Comparison of ENCODE assay signal across 8 cellular contexts in the genomic region with DNA sequence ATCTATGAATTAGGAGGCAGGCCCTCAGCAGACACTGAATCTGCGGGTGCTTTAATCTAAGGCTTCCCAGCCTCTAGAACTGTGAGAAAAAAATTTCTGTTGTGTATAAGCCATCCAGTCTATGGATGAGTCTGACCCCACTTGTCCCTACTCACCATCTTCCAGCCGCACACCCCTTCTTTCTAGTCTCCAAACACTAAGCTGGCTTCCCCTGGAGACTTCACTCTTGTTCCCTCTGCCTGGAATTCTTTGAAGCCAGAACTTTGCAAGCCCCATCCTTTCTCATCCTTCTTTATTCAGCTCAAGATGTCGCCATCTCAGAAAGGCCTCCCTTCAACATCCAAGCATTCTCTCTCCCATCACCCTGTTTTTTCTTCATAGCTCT. TPM values are rescaled to one million over a fixed set of nuclear protein-coding genes. Genes with fewer than 3 reads are reported as not detected.
DNase-seq lines count a peak whose midpoint lies in the region; ATAC-seq, FAIRE-seq and TF ChIP-seq lines count a peak whose summit lies in the region.

No MANE protein-coding gene starts in this region.

- peak overlapping the region; percentile 96 for H2AFZ ChIP-seq in K562 (ENCODE audit: low read depth, low read length)

- peaks cover 16% of the 10 kb centered on the region for H4K20me1 ChIP-seq in K562 (replicated peaks; ENCODE audit: control insufficient read depth, insufficient read depth, low read length)

- peak overlapping the region; percentile 84 for H3K27ac Mint-ChIP-seq in activated T-cell treated with anti-CD3 and anti-CD28 coated beads, Interleukin-2, amount 50 U/mL, for 24 hours

- 0% methylated on average over 3 of the region's 3 CpGs for WGBS in K562 (ENCODE audit: insufficient coverage, low coverage, missing lambda C conversion rate)
- 14 to 25% methylated on average over 3 of the region's 3 CpGs for WGBS in lower leg skin, 2 donors

- no peaks in the 10 kb centered on the region for H3K27me3 Mint-ChIP-seq in activated T-cell treated with anti-CD3 and anti-CD28 coated beads, Interleukin-2, amount 50 U/mL, for 24 hours

- TF ChIP-seq CTCF in K562 (IDR thresholded peaks at IDR 0.05 in 2 of 3, conservative IDR thresholded peaks at IDR 0.05 in 1 of 3; ENCODE audit: insufficient read depth in 2 of 3, low read depth in 1 of 3, low read length in 3 of 3) = no peak
- TF ChIP-seq CTCF in lower leg skin (IDR thresholded peaks at IDR 0.05) = no peak
- TF ChIP-seq CTCF in upper lobe of right lung (IDR thresholded peaks at IDR 0.05) = no peak

- H3K4me3 ChIP-seq in K562 = peak overlapping the region; percentile 90
- H3K4me3 ChIP-seq in lower leg skin (ENCODE audit: low read depth, poor library complexity, severe bottlenecking) = peak overlapping the region; percentile 41
- H3K4me3 ChIP-seq in upper lobe of right lung = peak overlapping the region; percentile 92

- H3K27ac ChIP-seq in K562 (ENCODE audit: extremely low read depth, low read depth, low read length) (peak overlapping the region; percentile 88), upper lobe of right lung (peak overlapping the region; percentile 84)

- DNase-seq in activated T-cell treated with anti-CD3 and anti-CD28 coated beads, Interleukin-2, amount 50 U/mL, for 24 hours = no peak
- DNase-seq in activated T-cell treated with anti-CD3 and anti-CD28 coated beads, Interleukin-2, amount 50 U/mL, for 48 hours = no peak
- peak in 1 of 4 experiments; percentile 19 for DNase-seq in K562 (ENCODE audit: extremely low read depth in 1 of 4, low spot score in 3 of 4)
- DNase-seq in lower leg skin (ENCODE audit: low spot score in 2 of 2) = no peak
- no peak for DNase-seq in upper lobe of right lung
- DNase-seq in GM19239 (ENCODE audit: insufficient read length, low spot score) = no peak

- H3K4me1 ChIP-seq in K562 (replicated peaks in 1 of 2; ENCODE audit: control insufficient read depth in 2 of 2, insufficient read depth in 2 of 2, low read length in 2 of 2) (peaks cover 23 to 27% of the 10 kb centered on the region in 2 experiments), upper lobe of right lung (peaks cover 16% of the 10 kb centered on the region)

- H3K4me2 ChIP-seq in K562 (ENCODE audit: insufficient read depth, low read length) = peak overlapping the region; percentile 92

- peak overlapping the region; percentile 76 to 91; a peak in 3 of 4 replicates for H3K9ac ChIP-seq in K562 (ENCODE audit: insufficient read depth in 1 of 2, low read depth in 2 of 2, low read length in 2 of 2)

- CTCF ChIA-PET in K562 (lab: Yijun Ruan, JAX; ENCODE audit: low intra/inter-chr PET ratio) = no interaction called here

- BruUV-seq in K562 (replicated peaks; lab: Mats Ljungman, UMichigan) = TSS peak; percentile 89

- intact Hi-C loops in K562 (cut with micrococcal nuclease) = loop anchor here (5.0 kb wide), 1 partner anchor 58 kb away; no protein-coding TSS in a partner anchor
- intact Hi-C loops in lower leg skin (cut with DNase I; ENCODE audit: low total_unique reads) = no loop called here
- intact Hi-C loops in upper lobe of right lung (cut with DNase I) = no loop called here

- no peaks in the 10 kb centered on the region for H3K9me3 Mint-ChIP-seq in activated T-cell treated with anti-CD3 and anti-CD28 coated beads, Interleukin-2, amount 50 U/mL, for 24 hours

- H3K79me2 ChIP-seq in K562 (ENCODE audit: control insufficient read depth, insufficient read depth, low read length) = peaks cover 45% of the 10 kb centered on the region

- peaks cover 22% of the 10 kb centered on the region for H3K4me1 Mint-ChIP-seq in activated T-cell treated with anti-CD3 and anti-CD28 coated beads, Interleukin-2, amount 50 U/mL, for 24 hours (ENCODE audit: low read depth)

- in situ Hi-C loops in K562 (cut with MboI) = no loop called here

- POLR2A ChIA-PET in K562 (lab: Yijun Ruan, JAX) = interaction anchor here (0.6 to 1.2 kb wide), 2 partner anchors 11 to 21 kb away, joined by 3 to 5 read pairs; no protein-coding TSS in a partner anchor

- ATAC-seq in K562 = peak; percentile 41
- no peak for ATAC-seq in upper lobe of right lung
- no peak for ATAC-seq in HG02840 (IDR thresholded peaks at IDR 0.05; ENCODE audit: low FRiP score, unreplicated experiment)
- no peak for ATAC-seq in GM19023 (IDR thresholded peaks at IDR 0.05; ENCODE audit: unreplicated experiment)

- H3K36me3 Mint-ChIP-seq in activated T-cell treated with anti-CD3 and anti-CD28 coated beads, Interleukin-2, amount 50 U/mL, for 24 hours (ENCODE audit: low read depth) = peaks cover 10% of the 10 kb centered on the region

- H3K9me3 ChIP-seq in K562 (replicated peaks; ENCODE audit: control insufficient read depth, insufficient read depth, low read depth, low read length) (no peaks in the 10 kb centered on the region), upper lobe of right lung (no peaks in the 10 kb centered on the region)

- no peak for TF ChIP-seq RAD21 in K562 (CRISPR knock-in tag; conservative IDR thresholded peaks at IDR 0.05 in 1 of 2, IDR thresholded peaks at IDR 0.05 in 1 of 2)

- no peak for TF ChIP-seq EP300 in K562 (IDR thresholded peaks at IDR 0.05; ENCODE audit: low read length)

- FAIRE-seq in K562 (lab: Jason Lieb, UNC) (no peak), GM19239 (lab: Jason Lieb, UNC) (no peak)

- no peak for TF ChIP-seq POLR2A in K562 (conservative IDR thresholded peaks at IDR 0.05)
- no peak for TF ChIP-seq POLR2A in lower leg skin (IDR thresholded peaks at IDR 0.05)

- no peaks in the 10 kb centered on the region for H3K9me1 ChIP-seq in K562 (ENCODE audit: control insufficient read depth, insufficient read depth, low read length)

- peaks cover 17% of the 10 kb centered on the region for H3K36me3 ChIP-seq in K562 (ENCODE audit: control insufficient read depth, insufficient read depth, low read length)
- H3K36me3 ChIP-seq in upper lobe of right lung = no peaks in the 10 kb centered on the region

- no peak overlapping the region for H3K4me3 Mint-ChIP-seq in activated T-cell treated with anti-CD3 and anti-CD28 coated beads, Interleukin-2, amount 50 U/mL, for 24 hours

- H3K27me3 ChIP-seq in K562 (ENCODE audit: control insufficient read depth in 2 of 2, insufficient read depth in 2 of 2, low read length in 2 of 2) (no peaks in the 10 kb centered on the region), upper lobe of right lung (no peaks in the 10 kb centered on the region)

RNA-seq across cellular contexts. Expression of a gene that starts 0.6 kb away (rescaled TPM):
- total RNA-seq in K562 (2011; cell fraction: chromatin; rRNA removed; ENCODE audit: low replicate concordance) = 173 and 180 TPM in 2 replicates
- 70.0 and 74.1 TPM in 2 replicates for total RNA-seq in K562 (2011; cell fraction: nucleolus; rRNA removed)
- total RNA-seq in K562 (2011; cell fraction: nucleoplasm; rRNA removed) = 117 and 128 TPM in 2 replicates
- total RNA-seq in K562 (2014; rRNA removed) = 111 and 129 TPM in 2 replicates
- total RNA-seq in K562 (2014; rRNA removed; fragmentation: Illumina TruSeq; extraction: Trizol) = 117 and 122 TPM in 2 replicates
- total RNA-seq in K562 (2015; rRNA removed; fragmentation: Illumina TruSeq; extraction: Trizol) = 136 and 137 TPM in 2 replicates
- 155 and 156 TPM in 2 replicates for total RNA-seq in K562 (2021)
- 92.0 and 105 TPM in 2 replicates for polyA plus RNA-seq in K562 (2011; rRNA removed)
- 118 and 127 TPM in 2 replicates for polyA plus RNA-seq in K562 (2011; cell fraction: cytosol; rRNA removed)
- polyA plus RNA-seq in K562 (2011; cell fraction: nucleus; rRNA removed) = 172 and 196 TPM in 2 replicates
- 76.2 and 104 TPM in 2 replicates for polyA plus RNA-seq in K562 (2012)
- polyA plus RNA-seq in K562 (2014; fragmentation: Illumina TruSeq; extraction: Trizol) = 114 and 121 TPM in 2 replicates
- 100 to 1,000 TPM; 111 to 162 TPM for polyA plus RNA-seq in K562 (2014; fragmentation: Nextera tagmentation; extraction: Ambion mirVana)
- polyA plus RNA-seq in K562 (2014; rRNA removed) = 88.4 and 101 TPM in 2 replicates
- 128 and 161 TPM in 2 replicates for polyA minus RNA-seq in K562 (2011; rRNA and poly(A)+ RNA removed)
- polyA minus RNA-seq in K562 (2011; cell fraction: cytosol; rRNA and poly(A)+ RNA removed) = 112 and 141 TPM in 2 replicates
- polyA minus RNA-seq in K562 (2011; cell fraction: nucleus; rRNA and poly(A)+ RNA removed) = 49.4 and 65.2 TPM in 2 replicates
- total RNA-seq in lower leg skin = 10 to 100 TPM; 21.0 to 40.6 (median 31.2) TPM
- total RNA-seq in upper lobe of right lung = 57.2 TPM

RNA-seq across cellular contexts. Expression of a gene that starts 47.1 kb away (rescaled TPM):
- total RNA-seq in K562 (2011; cell fraction: chromatin; rRNA removed; ENCODE audit: low replicate concordance) = 2.0 and 5.5 TPM in 2 replicates
- total RNA-seq in K562 (2011; cell fraction: nucleolus; rRNA removed) = 7.0 and 10.0 TPM in 2 replicates
- total RNA-seq in K562 (2011; cell fraction: nucleoplasm; rRNA removed) = 13.2 and 13.4 TPM in 2 replicates
- total RNA-seq in K562 (2014; rRNA removed) = 6.0 and 8.3 TPM in 2 replicates
- total RNA-seq in K562 (2014; rRNA removed; fragmentation: Illumina TruSeq; extraction: Trizol) = 3.6 and 4.9 TPM in 2 replicates
- total RNA-seq in K562 (2015; rRNA removed; fragmentation: Illumina TruSeq; extraction: Trizol) = 8.6 and 8.7 TPM in 2 replicates
- 7.6 and 8.3 TPM in 2 replicates for total RNA-seq in K562 (2021)
- polyA plus RNA-seq in K562 (2011; rRNA removed) = 11.7 and 42.6 TPM in 2 replicates
- polyA plus RNA-seq in K562 (2011; cell fraction: cytosol; rRNA removed) = 128 and 289 TPM in 2 replicates
- polyA plus RNA-seq in K562 (2011; cell fraction: nucleus; rRNA removed) = 21.5 and 37.0 TPM in 2 replicates
- polyA plus RNA-seq in K562 (2012) = 21.8 and 25.1 TPM in 2 replicates
- polyA plus RNA-seq in K562 (2014; fragmentation: Illumina TruSeq; extraction: Trizol) = 5.8 and 9.6 TPM in 2 replicates
- polyA plus RNA-seq in K562 (2014; fragmentation: Nextera tagmentation; extraction: Ambion mirVana) = 10 to 100 TPM; 20.4 to 22.8 TPM
- polyA plus RNA-seq in K562 (2014; rRNA removed) = 4.8 and 7.3 TPM in 2 replicates
- polyA minus RNA-seq in K562 (2011; rRNA and poly(A)+ RNA removed) = 25.5 and 27.7 TPM in 2 replicates
- polyA minus RNA-seq in K562 (2011; cell fraction: cytosol; rRNA and poly(A)+ RNA removed) = 24.8 and 27.7 TPM in 2 replicates
- polyA minus RNA-seq in K562 (2011; cell fraction: nucleus; rRNA and poly(A)+ RNA removed) = 4.0 and 18.7 TPM in 2 replicates
- total RNA-seq in lower leg skin = 1,000 to 10,000 TPM; 1,041 to 3,584 (median 2,610) TPM
- total RNA-seq in upper lobe of right lung = 111 TPM

RNA-seq across cellular contexts. Expression of a gene that starts 59.7 kb away (rescaled TPM):
- total RNA-seq in K562 (2011; cell fraction: chromatin; rRNA removed; ENCODE audit: low replicate concordance) = not detected in 2 replicates
- not detected in 2 replicates for total RNA-seq in K562 (2011; cell fraction: nucleolus; rRNA removed)
- not detected in 2 replicates for total RNA-seq in K562 (2011; cell fraction: nucleoplasm; rRNA removed)
- total RNA-seq in K562 (2014; rRNA removed) = not detected in 2 replicates
- total RNA-seq in K562 (2014; rRNA removed; fragmentation: Illumina TruSeq; extraction: Trizol) = not detected in 2 replicates
- not detected in 2 replicates for total RNA-seq in K562 (2015; rRNA removed; fragmentation: Illumina TruSeq; extraction: Trizol)
- total RNA-seq in K562 (2021) = not detected in 2 replicates
- polyA plus RNA-seq in K562 (2011; rRNA removed) = 0.13 and 0.49 TPM in 2 replicates
- 0.83 TPM in 1 of 2 replicates, not detected in the other for polyA plus RNA-seq in K562 (2011; cell fraction: cytosol; rRNA removed)
- 0.28 and 0.62 TPM in 2 replicates for polyA plus RNA-seq in K562 (2011; cell fraction: nucleus; rRNA removed)
- 0.61 TPM in 1 of 2 replicates, not detected in the other for polyA plus RNA-seq in K562 (2012)
- not detected in 2 replicates for polyA plus RNA-seq in K562 (2014; fragmentation: Illumina TruSeq; extraction: Trizol)
- under 1 TPM in 1 of 2 experiments, not detected in 1; 0.37 TPM for polyA plus RNA-seq in K562 (2014; fragmentation: Nextera tagmentation; extraction: Ambion mirVana)
- polyA plus RNA-seq in K562 (2014; rRNA removed) = not detected in 2 replicates
- polyA minus RNA-seq in K562 (2011; rRNA and poly(A)+ RNA removed) = not detected in 2 replicates
- polyA minus RNA-seq in K562 (2011; cell fraction: cytosol; rRNA and poly(A)+ RNA removed) = not detected in 2 replicates
- not detected in 2 replicates for polyA minus RNA-seq in K562 (2011; cell fraction: nucleus; rRNA and poly(A)+ RNA removed)
- total RNA-seq in lower leg skin = 1 to 10 TPM in 2 of 4 donors, not detected in 2; 1.2 to 3.9 TPM
- 6.3 TPM for total RNA-seq in upper lobe of right lung

Comparison
In these comparisons a context has a peak if more than half of its experiments do, and no peak if none do; other contexts are left out.
1. H3K4me3 ChIP-seq: peak in every context shown above with its lines; median percentile 92 in upper lobe of right lung; 90 in K562; 41 in lower leg skin.